In genomic region chr4:8385106-8385505, GRCh38 we compare ENCODE assay signal across 1 cellular context.
TF ChIP-seq lines count a peak whose summit lies in the region.

No MANE protein-coding gene starts in this region.

TF ChIP-seq in GM12878, 131 proteins besides CTCF, POLR2A, EP300 and RAD21 (continued from another document):
- TF ChIP-seq, protein P1, sequence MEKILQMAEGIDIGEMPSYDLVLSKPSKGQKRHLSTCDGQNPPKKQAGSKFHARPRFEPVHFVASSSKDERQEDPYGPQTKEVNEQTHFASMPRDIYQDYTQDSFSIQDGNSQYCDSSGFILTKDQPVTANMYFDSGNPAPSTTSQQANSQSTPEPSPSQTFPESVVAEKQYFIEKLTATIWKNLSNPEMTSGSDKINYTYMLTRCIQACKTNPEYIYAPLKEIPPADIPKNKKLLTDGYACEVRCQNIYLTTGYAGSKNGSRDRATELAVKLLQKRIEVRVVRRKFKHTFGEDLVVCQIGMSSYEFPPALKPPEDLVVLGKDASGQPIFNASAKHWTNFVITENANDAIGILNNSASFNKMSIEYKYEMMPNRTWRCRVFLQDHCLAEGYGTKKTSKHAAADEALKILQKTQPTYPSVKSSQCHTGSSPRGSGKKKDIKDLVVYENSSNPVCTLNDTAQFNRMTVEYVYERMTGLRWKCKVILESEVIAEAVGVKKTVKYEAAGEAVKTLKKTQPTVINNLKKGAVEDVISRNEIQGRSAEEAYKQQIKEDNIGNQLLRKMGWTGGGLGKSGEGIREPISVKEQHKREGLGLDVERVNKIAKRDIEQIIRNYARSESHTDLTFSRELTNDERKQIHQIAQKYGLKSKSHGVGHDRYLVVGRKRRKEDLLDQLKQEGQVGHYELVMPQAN (conservative IDR thresholded peaks at IDR 0.05) = no peak
- TF ChIP-seq SREBF2 (IDR thresholded peaks at IDR 0.05; ENCODE audit: low read length) (no peak), BHLHE40 (IDR thresholded peaks at IDR 0.05; ENCODE audit: borderline replicate concordance in 1 of 2, low read depth in 2 of 2, low read length in 1 of 2) (peak in 1 of 2 experiments; percentile 55; a peak in 2 of 4 replicates), KAT2A (conservative IDR thresholded peaks at IDR 0.05; ENCODE audit: control insufficient read depth, low read depth, low read length) (no peak), BCL11A (IDR thresholded peaks at IDR 0.05; ENCODE audit: low read depth, low read length) (no peak)
